ENCODE assay signal across 8 cellular contexts in genomic region chr2:169734172-169734847, GRCh38. TPM values are rescaled to one million over a fixed set of nuclear protein-coding genes. Genes with fewer than 3 reads are reported as not detected.
DNase-seq lines count a peak whose midpoint lies in the region; ATAC-seq, FAIRE-seq and TF ChIP-seq lines count a peak whose summit lies in the region.

No MANE protein-coding gene starts in this region.

- H3K36me3 Mint-ChIP-seq in activated CD8-positive, alpha-beta memory T cell treated with anti-CD3 and anti-CD28 coated beads, Interleukin-2, amount 10 ng/mL, durations not matched to agents 7 days and 5 days = peaks cover 5% of the 10 kb centered on the region

- peak overlapping the region; percentile 68 for H3K4me3 Mint-ChIP-seq in activated CD8-positive, alpha-beta memory T cell treated with anti-CD3 and anti-CD28 coated beads, Interleukin-2, amount 10 ng/mL, durations not matched to agents 7 days and 5 days

- H3K27me3 Mint-ChIP-seq in activated CD8-positive, alpha-beta memory T cell treated with anti-CD3 and anti-CD28 coated beads, Interleukin-2, amount 10 ng/mL, durations not matched to agents 7 days and 5 days = peaks cover 12% of the 10 kb centered on the region

- TF ChIP-seq POLR2A in gastroesophageal sphincter (IDR thresholded peaks at IDR 0.05) = no peak

- no peaks in the 10 kb centered on the region for H3K9me3 Mint-ChIP-seq in activated CD8-positive, alpha-beta memory T cell treated with anti-CD3 and anti-CD28 coated beads, Interleukin-2, amount 10 ng/mL, durations not matched to agents 7 days and 5 days (ENCODE audit: low read depth)

- H3K9ac ChIP-seq in KMS-11 = 0 out of 2 replicates have a peak overlapping the region, but pooled peaks have one; percentile 5

- FAIRE-seq in pancreas (lab: Jason Lieb, UNC) (no peak), RCC 7860 (lab: Jason Lieb, UNC) (no peak)

- peak overlapping the region; percentile 68; the same call in 1 of the 2 replicates for H2AFZ ChIP-seq in KMS-11 (ENCODE audit: low read depth)

- ATAC-seq in GM21786 (IDR thresholded peaks at IDR 0.05; ENCODE audit: unreplicated experiment) (peak; percentile 32), gastroesophageal sphincter (peak; percentile 48), pancreas (peak; percentile 54 to 79 (median 62))
- peak; percentile 66 for ATAC-seq in activated CD8-positive, alpha-beta memory T cell treated with anti-CD3 and anti-CD28 coated beads, Interleukin-2, amount 10 ng/mL, durations not matched to agents 7 days and 5 days

- H3K27me3 ChIP-seq in KMS-11 (ENCODE audit: insufficient read depth, low read depth) (peaks cover 3% of the 10 kb centered on the region; the same call in 1 of the 2 replicates), gastroesophageal sphincter (no peaks in the 10 kb centered on the region), pancreas (no peaks in the 10 kb centered on the region)

- TF ChIP-seq CTCF in KMS-11 (conservative IDR thresholded peaks at IDR 0.05; ENCODE audit: low read depth, low read length) (no peak), gastroesophageal sphincter (IDR thresholded peaks at IDR 0.05) (no peak), pancreas (IDR thresholded peaks at IDR 0.05) (no peak)

- peak; percentile 37 to 60 for DNase-seq in NCI-H2081 (lab: John Stamatoyannopoulos, UW)
- no peak for DNase-seq in NCI-H2081 treated with DMSO at 0.1 percent for 48 hours (lab: John Stamatoyannopoulos, UW)
- peak; percentile 39 for DNase-seq in activated CD8-positive, alpha-beta memory T cell treated with anti-CD3 and anti-CD28 coated beads, Interleukin-2, amount 10 ng/mL, durations not matched to agents 7 days and 5 days
- peak in 5 of 6 donors; percentile 37 to 76 (median 45) for DNase-seq in pancreas
- no peak for DNase-seq in RCC 7860 (ENCODE audit: low spot score)

- H3K4me1 ChIP-seq in KMS-11 (ENCODE audit: low read depth, poor library complexity, severe bottlenecking) = peaks cover 6% of the 10 kb centered on the region
- H3K4me1 ChIP-seq in gastroesophageal sphincter = peaks cover 0 to 48% (median 5%) of the 10 kb centered on the region in 3 donors
- H3K4me1 ChIP-seq in pancreas = peaks cover 0 to 8% (median 0%) of the 10 kb centered on the region in 3 donors

- no peaks in the 10 kb centered on the region for H3K36me3 ChIP-seq in KMS-11 (ENCODE audit: insufficient read depth)
- no peaks in the 10 kb centered on the region for H3K36me3 ChIP-seq in gastroesophageal sphincter
- H3K36me3 ChIP-seq in pancreas = no peaks in the 10 kb centered on the region

- H3K4me3 ChIP-seq in KMS-11 (IDR thresholded peaks at IDR 0.05; ENCODE audit: insufficient read depth, low read depth, low read length) (no peak overlapping the region), gastroesophageal sphincter (peak overlapping the region; percentile 61 to 73), pancreas (peak overlapping the region; percentile 24 to 82 (median 80))

- 1 to 6% methylated on average over 2 to 11 of the region's 69 CpGs for WGBS in gastroesophageal sphincter (ENCODE audit: low coverage in 1 of 2), 2 donors
- 1% methylated on average over 33 to 69 of the region's 69 CpGs for WGBS in pancreas, 2 donors

- H3K4me2 ChIP-seq in KMS-11 = peak overlapping the region; percentile 81

- no peak for TF ChIP-seq EP300 in gastroesophageal sphincter (IDR thresholded peaks at IDR 0.05)

- H3K4me1 Mint-ChIP-seq in activated CD8-positive, alpha-beta memory T cell treated with anti-CD3 and anti-CD28 coated beads, Interleukin-2, amount 10 ng/mL, durations not matched to agents 7 days and 5 days = peaks cover 34% of the 10 kb centered on the region

- no peaks in the 10 kb centered on the region for H4K20me1 ChIP-seq in KMS-11 (ENCODE audit: insufficient read depth)

- H3K9me3 ChIP-seq in gastroesophageal sphincter (no peaks in the 10 kb centered on the region), pancreas (no peaks in the 10 kb centered on the region)

- intact Hi-C loops in pancreas (cut with DNase I) = no loop called here

- no peaks in the 10 kb centered on the region for H3K79me2 ChIP-seq in KMS-11 (ENCODE audit: insufficient read depth, low read depth)

- H3K27ac Mint-ChIP-seq in activated CD8-positive, alpha-beta memory T cell treated with anti-CD3 and anti-CD28 coated beads, Interleukin-2, amount 10 ng/mL, durations not matched to agents 7 days and 5 days = no peak overlapping the region

- H3K27ac ChIP-seq in KMS-11 (no peak overlapping the region), gastroesophageal sphincter (peak overlapping the region; percentile 22 to 84 (median 80)), pancreas (no peak overlapping the region)

- CTCF ChIA-PET in activated CD8-positive, alpha-beta memory T cell treated with anti-CD3 and anti-CD28 coated beads, Interleukin-2, amount 10 ng/mL, durations not matched to agents 7 days and 5 days (lab: Charles Lee) = interaction anchor here (0.9 kb wide), 2 partner anchors 36 to 41 kb away, joined by 3 read pairs; no protein-coding TSS in a partner anchor

RNA-seq across cellular contexts. Expression of gene KLHL23, which starts 0.7 kb away (rescaled TPM):
- total RNA-seq in activated CD8-positive, alpha-beta memory T cell treated with anti-CD3 and anti-CD28 coated beads, Interleukin-2, amount 10 ng/mL, durations not matched to agents 7 days and 5 days = 10 to 100 TPM; 10.2 to 11.5 TPM
- 10 to 100 TPM; 24.1 to 67.2 (median 55.4) TPM for total RNA-seq in gastroesophageal sphincter
- 1 to 10 TPM; 2.2 to 6.9 (median 3.1) TPM for total RNA-seq in pancreas
- 1 to 10 TPM; 1.7 to 3.4 TPM for polyA plus RNA-seq in pancreas

RNA-seq across cellular contexts. Expression of gene PHOSPHO2, which starts 40.0 kb away (rescaled TPM):
- total RNA-seq in activated CD8-positive, alpha-beta memory T cell treated with anti-CD3 and anti-CD28 coated beads, Interleukin-2, amount 10 ng/mL, durations not matched to agents 7 days and 5 days = 1 to 10 TPM; 4.1 to 5.9 TPM
- total RNA-seq in gastroesophageal sphincter (10 to 100 TPM in 1 of 4 donors, 1 to 10 TPM in 3; 4.4 to 10.7 (median 6.7) TPM), pancreas (1 to 10 TPM; 2.2 to 5.9 (median 3.3) TPM)
- polyA plus RNA-seq in pancreas = 1 to 10 TPM; 1.9 to 2.4 TPM

RNA-seq across cellular contexts. Expression of gene CFAP210, which starts 40.1 kb away (rescaled TPM):
- not detected for total RNA-seq in activated CD8-positive, alpha-beta memory T cell treated with anti-CD3 and anti-CD28 coated beads, Interleukin-2, amount 10 ng/mL, durations not matched to agents 7 days and 5 days
- total RNA-seq in gastroesophageal sphincter (not detected), pancreas (under 1 TPM in 4 of 6 donors, not detected in 2; 0.09 to 0.47 (median 0.20) TPM)
- under 1 TPM; 0.15 to 0.73 TPM for polyA plus RNA-seq in pancreas

Comparison
In these comparisons a context has a peak if more than half of its experiments do, and no peak if none do; other contexts are left out.
1. DNase-seq: peak in NCI-H2081 (2 of 2), activated CD8-positive, alpha-beta memory T cell treated with anti-CD3 and anti-CD28 coated beads, Interleukin-2, amount 10 ng/mL, durations not matched to agents 7 days and 5 days (single experiment) and pancreas (5 of 6); none in NCI-H2081 treated with DMSO at 0.1 percent for 48 hours (single experiment) and RCC 7860 (single experiment).
2. H3K27ac ChIP-seq: peak in gastroesophageal sphincter (4 of 4); none in KMS-11 (single experiment) and pancreas (0 of 4).
3. Peak in every context shown above with its lines, with median percentiles within 50 percentile points of each other: ATAC-seq.